ENCODE assay signal across 15 cellular contexts in the genomic region with DNA sequence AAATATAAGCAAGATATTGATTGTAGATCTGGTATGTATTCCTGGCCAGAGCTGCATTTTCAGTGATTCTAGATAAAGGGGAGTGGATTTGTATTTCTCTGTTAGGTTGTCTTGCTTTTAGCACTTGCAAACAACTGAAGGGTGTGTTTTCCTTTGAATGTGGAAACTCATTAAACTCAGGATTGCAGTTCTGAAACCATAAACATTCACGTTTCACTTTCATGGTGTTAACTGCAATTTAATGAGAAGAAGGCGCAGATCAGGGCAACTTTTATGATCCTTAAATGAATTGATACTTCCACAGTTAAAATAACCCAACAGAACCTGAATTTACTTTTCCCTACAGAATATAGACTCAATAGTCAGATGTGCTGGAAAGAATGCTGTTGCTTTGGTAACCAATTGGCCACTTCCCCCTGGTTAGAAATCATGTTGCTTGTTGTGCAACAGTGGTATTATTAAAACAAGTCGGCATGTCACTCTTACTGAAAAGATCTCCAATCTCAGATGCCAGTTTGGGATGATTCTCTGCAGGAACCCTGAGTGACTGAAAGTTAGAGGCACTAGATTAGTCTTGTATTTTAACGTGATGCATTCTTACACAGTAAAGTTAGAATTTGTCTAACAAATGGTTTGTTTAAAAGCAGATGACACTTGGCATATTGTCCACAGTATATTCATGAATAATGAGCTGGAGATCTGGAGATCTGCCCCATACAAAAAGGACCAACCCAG.
DNase-seq lines count a peak whose midpoint lies in the region; ATAC-seq and TF ChIP-seq lines count a peak whose summit lies in the region.
"Had no signal": no experiment of that assay in that cellular context is flagged by ENCODE, and none has a peak within 500 bp of the region (broad histone marks: within the 10 kb centered on the region; RNA-seq: fewer than 3 reads in every experiment).

No MANE protein-coding gene starts in this region.

- no peak overlapping the region for H3K4ac ChIP-seq in IMR-90 (ENCODE audit: low read depth, low read length)

- H3K36me3 ChIP-seq in IMR-90 (ENCODE audit: control insufficient read depth, insufficient read depth, low read length) (no peaks in the 10 kb centered on the region), left ventricle myocardium inferior (no peaks in the 10 kb centered on the region)
- H3K36me3 ChIP-seq: ascending aorta, ovary had no signal

- no peak overlapping the region for H2BK20ac ChIP-seq in IMR-90 (ENCODE audit: low read depth, low read length)

- TF ChIP-seq RAD21 in IMR-90 (IDR thresholded peaks at IDR 0.05; ENCODE audit: low read length), result no peak

- TF ChIP-seq CTCF in IMR-90 (conservative IDR thresholded peaks at IDR 0.05; ENCODE audit: low read depth, low read length) (no peak), astrocyte of the spinal cord (IDR thresholded peaks at IDR 0.05; ENCODE audit: low read depth, low read length) (no peak), left ventricle myocardium inferior (IDR thresholded peaks at IDR 0.05; ENCODE audit: borderline replicate concordance) (no peak)

- dilution Hi-C loops in IMR-90 (cut with HindIII; ENCODE audit: low sequenced_read_pairs, unreplicated experiment), result no loop called here

- no peak overlapping the region for H4K5ac ChIP-seq in IMR-90 (ENCODE audit: low read depth, low read length)

- H2BK120ac ChIP-seq in IMR-90 (ENCODE audit: low read depth, low read length), result no peak overlapping the region

- no peak overlapping the region for H3K4me3 ChIP-seq in IMR-90 (ENCODE audit: insufficient read depth, low read depth, low read length)
- H3K4me3 ChIP-seq in astrocyte of the spinal cord (ENCODE audit: low read depth, low read length), result no peak overlapping the region
- H3K4me3 ChIP-seq in left ventricle myocardium inferior, result no peak overlapping the region
- H3K4me3 ChIP-seq: ascending aorta, ovary had no signal

- CTCF ChIA-PET in IMR-90 (lab: Yijun Ruan, JAX), result interaction anchor here (0.7 kb wide), 1 partner anchor 1576 kb away, joined by 6 read pairs; no protein-coding TSS in a partner anchor

- intact Hi-C loops in IMR-90 (cut with micrococcal nuclease), result no loop called here
- intact Hi-C loops in left ventricle myocardium inferior (cut with micrococcal nuclease), result no loop called here

- no peak overlapping the region for H2AK9ac ChIP-seq in IMR-90 (replicated peaks; ENCODE audit: low read depth, low read length, poor library complexity)

- DNase-seq in AG08396 (ENCODE audit: low spot score) (peak; percentile 19), IMR-90 (peak; percentile 68), astrocyte of the spinal cord (ENCODE audit: low read depth, low spot score) (peak; percentile 50), lung microvascular endothelial cell (ENCODE audit: low read depth in 2 of 2) (peak; percentile 10 to 14), anterior cingulate cortex (lab: John Stamatoyannopoulos, UW) (no peak), left ventricle myocardium inferior (no peak), NCI-H128 (lab: John Stamatoyannopoulos, UW; ENCODE audit: unreplicated experiment) (no peak)
- DNase-seq: CD4-positive, CD25-positive, alpha-beta regulatory T cell; NCI-H1092 treated with DMSO at 0.1 percent for 48 hours; ovary; stimulated activated CD4-positive, alpha-beta T cell treated with anti-CD3 and anti-CD28 coated beads, Interleukin-4, amount 100 ng/mL, for 1 hour; T1000 had no signal

- no peak overlapping the region for H2BK15ac ChIP-seq in IMR-90 (ENCODE audit: low read depth, low read length)

- no peak overlapping the region for H3K14ac ChIP-seq in IMR-90 (replicated peaks; ENCODE audit: low read depth, low read length)

- WGBS in IMR-90 (ENCODE audit: extremely low coverage in 2 of 2, insufficient read length in 1 of 2), 2 experiments, result no CpG with 5 or more reads among the region's 4 CpGs

- H3K56ac ChIP-seq in IMR-90 (ENCODE audit: extremely low read depth, insufficient read depth, low read length), result no peak overlapping the region

- H2BK5ac ChIP-seq in IMR-90 (ENCODE audit: low read depth, low read length, poor library complexity, severe bottlenecking), result no peak overlapping the region

- in situ Hi-C loops in IMR-90 (cut with MboI; ENCODE audit: low sequenced_read_pairs), result no loop called here
- in situ Hi-C loops in astrocyte of the spinal cord (cut with HindIII; ENCODE audit: low sequenced_read_pairs), result no loop called here

- TF ChIP-seq POLR2A in IMR-90 (IDR thresholded peaks at IDR 0.05; ENCODE audit: low read depth, low read length), result no peak

- POLR2A ChIA-PET in IMR-90 (lab: Charles Lee; ENCODE audit: unreplicated experiment), result no interaction called here

- H3K79me1 ChIP-seq in IMR-90 (ENCODE audit: low read depth in 1 of 2, low read length in 2 of 2), result no peaks in the 10 kb centered on the region

- H3K4me2 ChIP-seq in IMR-90 (ENCODE audit: low read depth, low read length), result no peak overlapping the region

- no peaks in the 10 kb centered on the region for H3K9me3 ChIP-seq in IMR-90 (ENCODE audit: control insufficient read depth, insufficient read depth, low read length)
- no peaks in the 10 kb centered on the region for H3K9me3 ChIP-seq in left ventricle myocardium inferior (replicated peaks)
- H3K9me3 ChIP-seq: ascending aorta, ovary had no signal

- H3K18ac ChIP-seq in IMR-90 (ENCODE audit: low read depth, low read length), result no peak overlapping the region

- peak; percentile 21; the same call in 1 of the 2 replicates for ATAC-seq in IMR-90 (ENCODE audit: low read depth)
- ATAC-seq in GM18868 (IDR thresholded peaks at IDR 0.05; ENCODE audit: unreplicated experiment), result no peak

- no peak overlapping the region for H2AFZ ChIP-seq in IMR-90 (replicated peaks; ENCODE audit: low read length, poor library complexity)

- H3K27me3 ChIP-seq in IMR-90 (ENCODE audit: control insufficient read depth, insufficient read depth, low read length), result no peaks in the 10 kb centered on the region
- H3K27me3 ChIP-seq in left ventricle myocardium inferior (ENCODE audit: low read depth), result no peaks in the 10 kb centered on the region
- H3K27me3 ChIP-seq: ascending aorta, ovary had no signal

- no peaks in the 10 kb centered on the region for H3K9me1 ChIP-seq in IMR-90 (ENCODE audit: insufficient read depth, low read length)

- no peak overlapping the region for H3K27ac ChIP-seq in IMR-90 (ENCODE audit: insufficient read depth, low read length)
- H3K27ac ChIP-seq in left ventricle myocardium inferior (replicated peaks), result no peak overlapping the region
- H3K27ac ChIP-seq: ascending aorta, epithelial cell of prostate, ovary had no signal

- H4K91ac ChIP-seq in IMR-90 (ENCODE audit: insufficient read depth, low read depth, low read length), result no peak overlapping the region

- H4K8ac ChIP-seq in IMR-90 (ENCODE audit: low read depth in 2 of 2, low read length in 2 of 2), result no peak overlapping the region

- H3K9ac ChIP-seq in IMR-90 (ENCODE audit: low read depth, low read length), result no peak overlapping the region

- no peaks in the 10 kb centered on the region for H4K20me1 ChIP-seq in IMR-90 (ENCODE audit: insufficient read depth, low read length)

- BruUV-seq in IMR-90 (replicated peaks; lab: Mats Ljungman, UMichigan), result no TSS peak

- H3K4me1 ChIP-seq in IMR-90 (ENCODE audit: control insufficient read depth, insufficient read depth, low read length) (no peaks in the 10 kb centered on the region), left ventricle myocardium inferior (no peaks in the 10 kb centered on the region)
- H3K4me1 ChIP-seq: ascending aorta had no signal

- no peak overlapping the region for H2AK5ac ChIP-seq in IMR-90 (ENCODE audit: low read depth, low read length)

- no peak overlapping the region for H3K23ac ChIP-seq in IMR-90 (ENCODE audit: low read depth, low read length)

TF ChIP-seq in IMR-90, 13 proteins besides CTCF, POLR2A, EP300 and RAD21:
- TF ChIP-seq CHD1 (IDR thresholded peaks at IDR 0.05; ENCODE audit: low read depth, low read length) (no peak), FOS (IDR thresholded peaks at IDR 0.05; ENCODE audit: low read depth, low read length) (no peak), CEBPB (IDR thresholded peaks at IDR 0.05; ENCODE audit: low read depth, low read length) (peak; percentile 90)

Comparison
In these comparisons a context has a peak if more than half of its experiments do, and no peak if none do; other contexts are left out.
1. DNase-seq: peak in AG08396 (single experiment), IMR-90 (single experiment), astrocyte of the spinal cord (single experiment) and lung microvascular endothelial cell (2 of 2); none in anterior cingulate cortex (0 of 58), left ventricle myocardium inferior (single experiment) and NCI-H128 (single experiment).